ENCODE assay signal across 9 cellular contexts in genomic region chr11:62646825-62647608, GRCh38. TPM values are rescaled to one million over a fixed set of nuclear protein-coding genes. Genes with fewer than 3 reads are reported as not detected.
DNase-seq lines count a peak whose midpoint lies in the region; FAIRE-seq and TF ChIP-seq lines count a peak whose summit lies in the region.
"Had no signal": no experiment of that assay in that cellular context is flagged by ENCODE, and none has a peak within 500 bp of the region (broad histone marks: within the 10 kb centered on the region; RNA-seq: fewer than 3 reads in every experiment).

No MANE protein-coding gene starts in this region.

- POLR2A ChIA-PET in activated CD4-positive, alpha-beta memory T cell treated with anti-CD3 and anti-CD28 coated beads for 36 hours (lab: Charles Lee) = interaction anchor here (0.6 to 7.2 kb wide), 12 partner anchors 9 to 194 kb away, joined by 3 to 68 read pairs (median 6); partner anchors contain the start of genes C11orf98, CSKMT, EML3 and LBHD1

- H3K36me3 ChIP-seq in kidney (ENCODE audit: control insufficient read depth in 1 of 2, insufficient read depth in 2 of 2, low read length in 2 of 2) (peaks cover 5 to 31% of the 10 kb centered on the region in 2 donors), stomach (peaks cover 40 to 60% (median 54%) of the 10 kb centered on the region in 4 donors)

- H3K27me3 ChIP-seq in stomach = no peaks in the 10 kb centered on the region
- H3K27me3 ChIP-seq: ovary had no signal

- peaks cover 13% of the 10 kb centered on the region for H3K4me1 Mint-ChIP-seq in T-helper 2 cell treated with Interferon-gamma antibody and Interleukin-4, amounts not matched to agents 5 μg/mL and 100 μg/mL, for 36 hours (ENCODE audit: low read depth)
- H3K4me1 Mint-ChIP-seq in activated CD4-positive, alpha-beta memory T cell treated with anti-CD3 and anti-CD28 coated beads for 36 hours (ENCODE audit: low read depth) = peaks cover 29% of the 10 kb centered on the region

- H3K27ac ChIP-seq in kidney (ENCODE audit: low read depth in 2 of 2, low read length in 2 of 2) (peak overlapping the region in 1 of 2 donors; percentile 37), stomach (peak overlapping the region; percentile 25 to 94 (median 89))

- TF ChIP-seq EP300 in stomach (IDR thresholded peaks at IDR 0.05) = no peak

- no peak for TF ChIP-seq POLR2A in stomach (IDR thresholded peaks at IDR 0.05)

- intact Hi-C loops in activated CD4-positive, alpha-beta memory T cell treated with anti-CD3 and anti-CD28 coated beads for 36 hours (cut with micrococcal nuclease) = loop anchor here (1.0 to 2.0 kb wide), 3 partner anchors 25 to 56 kb away; partner anchors contain the start of genes EML3, ROM1 and TUT1
- intact Hi-C loops in kidney (cut with DNase I) = no loop called here
- intact Hi-C loops in stomach (cut with DNase I; ENCODE audit: low total_unique reads) = no loop called here

- peaks cover 33% of the 10 kb centered on the region for H3K36me3 Mint-ChIP-seq in T-helper 2 cell treated with Interferon-gamma antibody and Interleukin-4, amounts not matched to agents 5 μg/mL and 100 μg/mL, for 36 hours (ENCODE audit: low read depth)
- peaks cover 18% of the 10 kb centered on the region for H3K36me3 Mint-ChIP-seq in activated CD4-positive, alpha-beta memory T cell treated with anti-CD3 and anti-CD28 coated beads for 36 hours

- CTCF ChIA-PET in activated CD4-positive, alpha-beta memory T cell treated with anti-CD3 and anti-CD28 coated beads for 36 hours (lab: Charles Lee) = interaction anchor here (0.8 to 1.7 kb wide), 5 partner anchors 35 to 222 kb away, joined by 3 to 5 read pairs (median 4); partner anchors contain the start of gene TUT1

- peak overlapping the region; percentile 12 to 65 for H3K9ac ChIP-seq in kidney (ENCODE audit: low read length in 2 of 2)

- FAIRE-seq in kidney (lab: Jason Lieb, UNC) = no peak

- no peak for DNase-seq in T-helper 2 cell treated with Interferon-gamma antibody and Interleukin-4, amounts not matched to agents 5 μg/mL and 100 μg/mL, for 36 hours (ENCODE audit: low spot score)
- DNase-seq in T-helper 2 cell (no peak), kidney (peak; percentile 83), stomach (no peak), SKM-1 (lab: John Stamatoyannopoulos, UW; ENCODE audit: unreplicated experiment) (no peak), cerebellar nuclear complex (lab: John Stamatoyannopoulos, UW) (no peak)
- no peak for DNase-seq in activated CD4-positive, alpha-beta memory T cell treated with anti-CD3 and anti-CD28 coated beads for 36 hours
- no peak for DNase-seq in activated CD8-positive, alpha-beta memory T cell treated with anti-CD3 and anti-CD28 coated beads for 24 hours

- no peaks in the 10 kb centered on the region for H3K9me3 Mint-ChIP-seq in T-helper 2 cell treated with Interferon-gamma antibody and Interleukin-4, amounts not matched to agents 5 μg/mL and 100 μg/mL, for 36 hours
- H3K9me3 Mint-ChIP-seq in activated CD4-positive, alpha-beta memory T cell treated with anti-CD3 and anti-CD28 coated beads for 36 hours = no peaks in the 10 kb centered on the region

- peak overlapping the region; percentile 97 for H3K27ac Mint-ChIP-seq in T-helper 2 cell treated with Interferon-gamma antibody and Interleukin-4, amounts not matched to agents 5 μg/mL and 100 μg/mL, for 36 hours
- H3K27ac Mint-ChIP-seq in activated CD4-positive, alpha-beta memory T cell treated with anti-CD3 and anti-CD28 coated beads for 36 hours = peak overlapping the region; percentile 94

- no peaks in the 10 kb centered on the region for H3K27me3 Mint-ChIP-seq in T-helper 2 cell treated with Interferon-gamma antibody and Interleukin-4, amounts not matched to agents 5 μg/mL and 100 μg/mL, for 36 hours (ENCODE audit: low read depth)
- no peaks in the 10 kb centered on the region for H3K27me3 Mint-ChIP-seq in activated CD4-positive, alpha-beta memory T cell treated with anti-CD3 and anti-CD28 coated beads for 36 hours

- WGBS in stomach, 5 donors = 46 to 64% (median 58%) methylated on average over 20 to 32 of the region's 32 CpGs

- peaks cover 2 to 16% of the 10 kb centered on the region in 2 donors for H3K4me1 ChIP-seq in kidney (ENCODE audit: control insufficient read depth in 1 of 2, insufficient read depth in 1 of 2, low read depth in 1 of 2, low read length in 2 of 2)
- peaks cover 29 to 57% (median 47%) of the 10 kb centered on the region in 4 donors for H3K4me1 ChIP-seq in stomach

- TF ChIP-seq CTCF in kidney (IDR thresholded peaks at IDR 0.05; ENCODE audit: borderline replicate concordance, extremely low read depth, insufficient read depth) (no peak), stomach (IDR thresholded peaks at IDR 0.05) (no peak)

- H3K9me3 ChIP-seq in kidney (ENCODE audit: control insufficient read depth in 1 of 2, low read length in 2 of 2) = no peaks in the 10 kb centered on the region
- no peaks in the 10 kb centered on the region for H3K9me3 ChIP-seq in stomach
- H3K9me3 ChIP-seq: ovary had no signal

- peak overlapping the region; percentile 34 to 39 for H3K4me3 ChIP-seq in kidney (ENCODE audit: low read length in 2 of 2)
- H3K4me3 ChIP-seq in stomach = peak overlapping the region in 3 of 4 donors; percentile 79 to 98 (median 89)

- peak overlapping the region; percentile 99 for H3K4me3 Mint-ChIP-seq in T-helper 2 cell treated with Interferon-gamma antibody and Interleukin-4, amounts not matched to agents 5 μg/mL and 100 μg/mL, for 36 hours
- peak overlapping the region; percentile 94 for H3K4me3 Mint-ChIP-seq in activated CD4-positive, alpha-beta memory T cell treated with anti-CD3 and anti-CD28 coated beads for 36 hours

RNA-seq across cellular contexts. Expression of gene GANAB, which starts 0.6 kb away (rescaled TPM):
- total RNA-seq in activated CD4-positive, alpha-beta memory T cell treated with anti-CD3 and anti-CD28 coated beads for 36 hours = 100 to 1,000 TPM; 247 to 249 TPM
- 309 TPM for total RNA-seq in kidney
- 110 TPM for polyA plus RNA-seq in kidney (ENCODE audit: insufficient read depth, low read depth, low replicate concordance)
- 100 to 1,000 TPM in 2 of 5 donors, 10 to 100 TPM in 3; 66.0 to 155 (median 95.5) TPM for total RNA-seq in stomach
- 10 to 100 TPM; 21.4 to 70.7 (median 66.2) TPM for polyA plus RNA-seq in stomach

RNA-seq across cellular contexts. Expression of gene INTS5, which starts 6.1 kb away (rescaled TPM):
- total RNA-seq in activated CD4-positive, alpha-beta memory T cell treated with anti-CD3 and anti-CD28 coated beads for 36 hours = 10 to 100 TPM; 30.2 to 30.8 TPM
- total RNA-seq in kidney = 21.2 TPM
- 11.2 TPM for polyA plus RNA-seq in kidney (ENCODE audit: insufficient read depth, low read depth, low replicate concordance)
- total RNA-seq in stomach = 10 to 100 TPM in 4 of 5 donors, 1 to 10 TPM in 1; 5.8 to 16.7 (median 15.1) TPM
- 1 to 10 TPM; 5.9 to 7.2 (median 7.2) TPM for polyA plus RNA-seq in stomach

RNA-seq across cellular contexts. Expression of gene C11orf98, which starts 18.0 kb away (rescaled TPM):
- 100 to 1,000 TPM; 107 to 110 TPM for total RNA-seq in activated CD4-positive, alpha-beta memory T cell treated with anti-CD3 and anti-CD28 coated beads for 36 hours
- 44.5 TPM for total RNA-seq in kidney
- polyA plus RNA-seq in kidney (ENCODE audit: insufficient read depth, low read depth, low replicate concordance) = 138 TPM
- 10 to 100 TPM in 4 of 5 donors, 1 to 10 TPM in 1; 5.8 to 58.2 (median 27.2) TPM for total RNA-seq in stomach
- 100 to 1,000 TPM; 112 to 179 (median 139) TPM for polyA plus RNA-seq in stomach

RNA-seq across cellular contexts. Expression of gene CSKMT, which starts 18.1 kb away (rescaled TPM):
- total RNA-seq in activated CD4-positive, alpha-beta memory T cell treated with anti-CD3 and anti-CD28 coated beads for 36 hours = 10 to 100 TPM; 27.7 to 33.9 TPM
- total RNA-seq in kidney (12.1 TPM), stomach (1 to 10 TPM in 4 of 5 donors, not detected in 1; 3.5 to 7.6 (median 4.9) TPM)
- polyA plus RNA-seq in kidney (ENCODE audit: insufficient read depth, low read depth, low replicate concordance) (8.2 TPM), stomach (10 to 100 TPM in 2 of 3 donors, 1 to 10 TPM in 1; 8.7 to 25.5 (median 19.9) TPM)

RNA-seq across cellular contexts. Expression of gene UQCC3, which starts 24.5 kb away (rescaled TPM):
- 1 to 10 TPM; 6.0 to 6.2 TPM for total RNA-seq in activated CD4-positive, alpha-beta memory T cell treated with anti-CD3 and anti-CD28 coated beads for 36 hours
- total RNA-seq in kidney = 7.6 TPM
- 24.8 TPM for polyA plus RNA-seq in kidney (ENCODE audit: insufficient read depth, low read depth, low replicate concordance)
- 10 to 100 TPM in 2 of 5 donors, 1 to 10 TPM in 3; 4.2 to 49.8 (median 8.1) TPM for total RNA-seq in stomach
- polyA plus RNA-seq in stomach = 10 to 100 TPM; 16.2 to 30.3 (median 20.9) TPM
